8 cellular contexts compared by ENCODE assay signal in the genomic region with DNA sequence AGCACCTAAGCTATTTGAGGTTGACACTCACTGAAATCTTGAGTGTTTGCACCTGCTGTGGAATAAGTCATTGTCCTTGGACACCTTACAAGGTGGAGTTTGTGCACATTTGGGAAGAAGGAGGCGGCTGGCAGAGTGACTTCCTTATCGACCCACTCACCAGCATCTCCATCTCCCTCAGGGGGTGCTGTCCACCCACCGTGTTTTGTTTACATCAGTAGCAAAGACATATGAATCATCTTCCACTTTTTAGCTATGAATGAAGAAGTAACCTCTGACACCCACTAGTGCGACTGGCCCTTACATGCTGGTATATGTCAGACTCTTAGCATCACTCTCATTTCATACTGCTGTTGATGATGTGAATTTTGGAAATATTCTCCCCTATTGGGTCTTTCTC.
DNase-seq lines count a peak whose midpoint lies in the region; ATAC-seq and TF ChIP-seq lines count a peak whose summit lies in the region.

No MANE protein-coding gene starts in this region.

- H3K36me3 Mint-ChIP-seq in activated CD4-positive, alpha-beta memory T cell treated with anti-CD3 and anti-CD28 coated beads, Interleukin-2, amount 10 ng/mL, durations not matched to agents 7 days and 5 days (ENCODE audit: low read depth), result no peaks in the 10 kb centered on the region

- no peak for TF ChIP-seq POLR2A in transverse colon (IDR thresholded peaks at IDR 0.05)

- no peaks in the 10 kb centered on the region for H3K27me3 ChIP-seq in transverse colon

- in situ Hi-C loops in transverse colon (cut with MboI; ENCODE audit: low pct_ligation_motif_present in 1 of 4, low pct_unique_long_range_greater_than_20kb in 1 of 4, low sequenced_read_pairs in 3 of 4) (no loop called here), G401 (cut with HindIII; ENCODE audit: low sequenced_read_pairs) (no loop called here)

- TF ChIP-seq EP300 in transverse colon (IDR thresholded peaks at IDR 0.05; ENCODE audit: low read depth), result no peak

- DNase-seq in GM10266 (ENCODE audit: extremely low spot score), result peak; percentile 27
- peak; percentile 54 for DNase-seq in activated CD4-positive, alpha-beta memory T cell treated with anti-CD3 and anti-CD28 coated beads, Interleukin-2, amount 10 ng/mL, durations not matched to agents 7 days and 5 days
- peak; percentile 39 for DNase-seq in germinal center (ENCODE audit: low spot score)
- peak; percentile 16 for DNase-seq in transverse colon
- DNase-seq in D341Med (ENCODE audit: low spot score), result no peak
- DNase-seq in HK-2 (ENCODE audit: unreplicated experiment), result no peak
- DNase-seq in G401 (ENCODE audit: low spot score), result no peak

- peak overlapping the region; percentile 93 for H3K27ac Mint-ChIP-seq in activated CD4-positive, alpha-beta memory T cell treated with anti-CD3 and anti-CD28 coated beads, Interleukin-2, amount 10 ng/mL, durations not matched to agents 7 days and 5 days

- peaks cover 0 to 4% (median 2%) of the 10 kb centered on the region in 4 donors for H3K4me1 ChIP-seq in transverse colon

- no peak overlapping the region for H3K27ac ChIP-seq in transverse colon

- 47 to 78% methylated on average over 2 to 4 of the region's 4 CpGs for WGBS in transverse colon (ENCODE audit: low coverage in 1 of 2), 2 donors

- peak overlapping the region; percentile 67 for H3K4me3 Mint-ChIP-seq in activated CD4-positive, alpha-beta memory T cell treated with anti-CD3 and anti-CD28 coated beads, Interleukin-2, amount 10 ng/mL, durations not matched to agents 7 days and 5 days

- H3K36me3 ChIP-seq in transverse colon, result no peaks in the 10 kb centered on the region

- H3K4me3 ChIP-seq in transverse colon, result no peak overlapping the region

- TF ChIP-seq CTCF in GM10266 (IDR thresholded peaks at IDR 0.05; ENCODE audit: control insufficient read depth, insufficient read depth, low read depth, missing control alignments), result peak; percentile 19
- TF ChIP-seq CTCF in transverse colon (IDR thresholded peaks at IDR 0.05), result no peak

- H3K4me1 Mint-ChIP-seq in activated CD4-positive, alpha-beta memory T cell treated with anti-CD3 and anti-CD28 coated beads, Interleukin-2, amount 10 ng/mL, durations not matched to agents 7 days and 5 days, result peaks cover 36% of the 10 kb centered on the region

- H3K9me3 ChIP-seq in transverse colon, result no peaks in the 10 kb centered on the region

- POLR2A ChIA-PET in activated CD4-positive, alpha-beta memory T cell treated with anti-CD3 and anti-CD28 coated beads, Interleukin-2, amount 10 ng/mL, durations not matched to agents 7 days and 5 days (lab: Charles Lee), result interaction anchor here (0.6 to 3.9 kb wide), 6 partner anchors 12 to 260 kb away, joined by 3 to 20 read pairs (median 8); no protein-coding TSS in a partner anchor

- no peaks in the 10 kb centered on the region for H3K27me3 Mint-ChIP-seq in activated CD4-positive, alpha-beta memory T cell treated with anti-CD3 and anti-CD28 coated beads, Interleukin-2, amount 10 ng/mL, durations not matched to agents 7 days and 5 days

- H3K9me3 Mint-ChIP-seq in activated CD4-positive, alpha-beta memory T cell treated with anti-CD3 and anti-CD28 coated beads, Interleukin-2, amount 10 ng/mL, durations not matched to agents 7 days and 5 days, result no peaks in the 10 kb centered on the region

- intact Hi-C loops in transverse colon (cut with DNase I; ENCODE audit: low total_unique reads), result no loop called here

- CTCF ChIA-PET in activated CD4-positive, alpha-beta memory T cell treated with anti-CD3 and anti-CD28 coated beads, Interleukin-2, amount 10 ng/mL, durations not matched to agents 7 days and 5 days (lab: Charles Lee), result interaction anchor here (2.5 to 3.8 kb wide), 3 partner anchors 204 to 263 kb away, joined by 10 to 20 read pairs (median 11); no protein-coding TSS in a partner anchor

- ATAC-seq in HG02981 (IDR thresholded peaks at IDR 0.05; ENCODE audit: unreplicated experiment), result peak; percentile 32

Comparison
In these comparisons a context has a peak if more than half of its experiments do, and no peak if none do; other contexts are left out.
1. DNase-seq: peak in GM10266 (single experiment), activated CD4-positive, alpha-beta memory T cell treated with anti-CD3 and anti-CD28 coated beads, Interleukin-2, amount 10 ng/mL, durations not matched to agents 7 days and 5 days (single experiment), germinal center (single experiment) and transverse colon (single experiment); none in D341Med (single experiment), HK-2 (single experiment) and G401 (single experiment).